Comparison of ENCODE assay signal across 17 cellular contexts in the genomic region with DNA sequence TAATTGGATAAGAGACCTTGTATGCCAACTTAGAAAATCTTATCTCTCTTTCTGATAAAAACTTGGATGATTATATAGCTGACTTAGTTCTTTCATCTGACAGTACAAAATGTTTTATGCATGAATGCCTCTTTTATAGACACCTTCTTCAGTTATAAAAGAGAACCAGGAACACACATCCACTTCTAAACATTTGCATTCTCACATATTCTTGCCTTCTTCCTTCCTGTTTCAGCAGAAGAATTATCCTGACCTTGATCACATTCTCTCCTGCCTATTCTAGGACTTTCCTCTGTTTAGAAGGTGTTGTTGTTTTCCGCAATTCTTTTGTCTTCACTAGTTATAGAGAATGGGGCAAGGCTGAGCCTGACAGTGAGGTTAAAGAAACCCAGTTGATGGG.
DNase-seq lines count a peak whose midpoint lies in the region; FAIRE-seq and TF ChIP-seq lines count a peak whose summit lies in the region.
"Had no signal": no experiment of that assay in that cellular context is flagged by ENCODE, and none has a peak within 500 bp of the region (broad histone marks: within the 10 kb centered on the region; RNA-seq: fewer than 3 reads in every experiment).

No MANE protein-coding gene starts in this region.

- H3K9me3 ChIP-seq in DOHH2 (ENCODE audit: control insufficient read depth, insufficient read depth, low read length) (no peaks in the 10 kb centered on the region), H9 (ENCODE audit: control insufficient read depth, low read depth, low read length) (no peaks in the 10 kb centered on the region), OCI-LY7 (ENCODE audit: low read length) (no peaks in the 10 kb centered on the region), breast epithelium (no peaks in the 10 kb centered on the region)
- H3K9me3 ChIP-seq: BLaER1 treated with 17β-estradiol and CSF1 and Interleukin-3, amounts not matched to agents 10 nM and 100 nM had no signal

- H2BK120ac ChIP-seq in H9 (ENCODE audit: low read depth, low read length, poor library complexity, severe bottlenecking): no peak overlapping the region

- TF ChIP-seq CTCF in DOHH2 (IDR thresholded peaks at IDR 0.05; ENCODE audit: low read depth, low read length, poor library complexity, severe bottlenecking) (no peak), H9 (conservative IDR thresholded peaks at IDR 0.05) (no peak), OCI-LY7 (conservative IDR thresholded peaks at IDR 0.05; ENCODE audit: low read length) (no peak), endothelial cell (IDR thresholded peaks at IDR 0.05; ENCODE audit: unreplicated experiment) (no peak), breast epithelium (IDR thresholded peaks at IDR 0.05) (no peak), MCF 10A (IDR thresholded peaks at IDR 0.05; ENCODE audit: unreplicated experiment) (no peak)

- H3K27me3 ChIP-seq in DOHH2 (ENCODE audit: control insufficient read depth, low read length) (no peaks in the 10 kb centered on the region), H9 (ENCODE audit: insufficient read depth, low read length) (no peaks in the 10 kb centered on the region), breast epithelium (no peaks in the 10 kb centered on the region)
- H3K27me3 ChIP-seq: BLaER1 treated with 17β-estradiol and CSF1 and Interleukin-3, amounts not matched to agents 10 nM and 100 nM had no signal

- H3K36me3 ChIP-seq in DOHH2 (ENCODE audit: control insufficient read depth, low read length): no peaks in the 10 kb centered on the region
- H3K36me3 ChIP-seq in OCI-LY7 (ENCODE audit: insufficient read depth, low read length): no peaks in the 10 kb centered on the region
- H3K36me3 ChIP-seq in breast epithelium: no peaks in the 10 kb centered on the region
- H3K36me3 ChIP-seq: BLaER1 treated with 17β-estradiol and CSF1 and Interleukin-3, amounts not matched to agents 10 nM and 100 nM had no signal

- H3K27ac Mint-ChIP-seq in H9 (peak overlapping the region in 2 of 3 experiments; percentile 32 to 92; a peak in 4 of 7 replicates), endothelial cell (ENCODE audit: unreplicated experiment) (peak overlapping the region; percentile 39), MCF 10A (ENCODE audit: low read depth, unreplicated experiment) (no peak overlapping the region)
- H3K27ac Mint-ChIP-seq: B cell; CD8-positive, alpha-beta T cell had no signal

- H2BK5ac ChIP-seq in H9 (ENCODE audit: insufficient read length, low read length): no peak overlapping the region

- H3K9ac ChIP-seq in H9 (ENCODE audit: extremely low read depth, insufficient read length, low read length): no peak overlapping the region
- H3K9ac ChIP-seq: BLaER1 treated with 17β-estradiol and CSF1 and Interleukin-3, amounts not matched to agents 10 nM and 100 nM had no signal

- no peak overlapping the region for H2BK15ac ChIP-seq in H9 (ENCODE audit: low read depth, low read length)

- no TSS peak for BruUV-seq in OCI-LY7 (replicated peaks; lab: Mats Ljungman, UMichigan)
- BruUV-seq in MCF 10A (replicated peaks; lab: Mats Ljungman, UMichigan): no TSS peak

- CTCF ChIA-PET in OCI-LY7 (lab: Charles Lee; ENCODE audit: unreplicated experiment): no interaction called here
- CTCF ChIA-PET in MCF 10A (lab: Yijun Ruan, JAX): no interaction called here

- H4K91ac ChIP-seq in H9 (ENCODE audit: insufficient read length, low read depth, low read length): no peak overlapping the region

- H4K8ac ChIP-seq in H9 (replicated peaks; ENCODE audit: insufficient read length, low read depth, low read length): no peak overlapping the region

- H2BK12ac ChIP-seq in H9 (ENCODE audit: insufficient read length, low read depth, low read length): no peak overlapping the region

- H2BK20ac ChIP-seq in H9 (ENCODE audit: low read depth, low read length, poor library complexity, severe bottlenecking): no peak overlapping the region

- no peaks in the 10 kb centered on the region for H3K27me3 Mint-ChIP-seq in H9 (ENCODE audit: low read depth)
- no peaks in the 10 kb centered on the region for H3K27me3 Mint-ChIP-seq in endothelial cell (ENCODE audit: unreplicated experiment)
- H3K27me3 Mint-ChIP-seq in MCF 10A (ENCODE audit: insufficient read depth, unreplicated experiment): no peaks in the 10 kb centered on the region

- H4K20me1 ChIP-seq in DOHH2 (ENCODE audit: control insufficient read depth, insufficient read depth, low read depth, low read length): no peaks in the 10 kb centered on the region
- H4K20me1 ChIP-seq in H9 (ENCODE audit: control insufficient read depth, insufficient read depth, insufficient read length): no peaks in the 10 kb centered on the region
- no peaks in the 10 kb centered on the region for H4K20me1 ChIP-seq in OCI-LY7 (ENCODE audit: insufficient read depth, low read length)
- H4K20me1 ChIP-seq: BLaER1 treated with 17β-estradiol and CSF1 and Interleukin-3, amounts not matched to agents 10 nM and 100 nM had no signal

- DNase-seq in H9: no peak
- DNase-seq in OCI-LY7 (ENCODE audit: low spot score): peak; percentile 52
- no peak for DNase-seq in endothelial cell (ENCODE audit: low spot score)
- no peak for DNase-seq in breast epithelium (ENCODE audit: low spot score in 2 of 2)
- DNase-seq in MCF 10A (ENCODE audit: unreplicated experiment): no peak
- DNase-seq in retina: no peak
- no peak for DNase-seq in RCC 7860 (ENCODE audit: low spot score)
- DNase-seq: Calu3; CD8-positive, alpha-beta T cell; DMS79 treated with DMSO at 0.1 percent for 48 hours; EL; HCEC 1CT had no signal

- H3K79me1 ChIP-seq in H9 (ENCODE audit: insufficient read depth, low read depth, low read length, poor library complexity, severe bottlenecking): no peaks in the 10 kb centered on the region

- no peaks in the 10 kb centered on the region for H3F3A ChIP-seq in DOHH2 (ENCODE audit: control insufficient read depth, insufficient read depth)

- H2AK5ac ChIP-seq in H9 (ENCODE audit: insufficient read length, low read length): no peak overlapping the region

- H3K9me2 ChIP-seq in DOHH2 (replicated peaks; ENCODE audit: control insufficient read depth, low read length) (no peaks in the 10 kb centered on the region; the same call in 1 of the 2 replicates), OCI-LY7 (ENCODE audit: insufficient read depth, low read length) (no peaks in the 10 kb centered on the region)

- peak overlapping the region; percentile 62 for H3K27ac ChIP-seq in DOHH2 (ENCODE audit: low read depth, low read length)
- H3K27ac ChIP-seq in H9 (ENCODE audit: insufficient read length, low read depth, low read length): no peak overlapping the region
- peak overlapping the region; percentile 60 for H3K27ac ChIP-seq in OCI-LY7 (ENCODE audit: low read depth, low read length, poor library complexity, severe bottlenecking)
- no peak overlapping the region for H3K27ac ChIP-seq in breast epithelium
- H3K27ac ChIP-seq: BLaER1 treated with 17β-estradiol and CSF1 and Interleukin-3, amounts not matched to agents 10 nM and 100 nM; HL-60 had no signal

- H3K4me3 ChIP-seq in DOHH2 (ENCODE audit: low read length) (peak overlapping the region; percentile 45), OCI-LY7 (ENCODE audit: low read depth, low read length, poor library complexity, severe bottlenecking) (peak overlapping the region; percentile 19), breast epithelium (no peak overlapping the region)
- H3K4me3 ChIP-seq: BLaER1 treated with 17β-estradiol and CSF1 and Interleukin-3, amounts not matched to agents 10 nM and 100 nM had no signal

- no peaks in the 10 kb centered on the region for H3K79me2 ChIP-seq in DOHH2 (ENCODE audit: control insufficient read depth, low read length)
- peaks cover 2% of the 10 kb centered on the region; the same call in 1 of the 2 replicates for H3K79me2 ChIP-seq in H9 (ENCODE audit: insufficient read depth, low read length)
- no peaks in the 10 kb centered on the region for H3K79me2 ChIP-seq in OCI-LY7 (ENCODE audit: insufficient read depth, low read depth, low read length)

- no peak overlapping the region for H3K18ac ChIP-seq in H9 (ENCODE audit: insufficient read length, low read depth, low read length)

- H3K14ac ChIP-seq in H9 (ENCODE audit: insufficient read depth, low read length): no peak overlapping the region

- intact Hi-C loops in OCI-LY7 (cut with micrococcal nuclease; ENCODE audit: unreplicated experiment) (no loop called here), breast epithelium (cut with DNase I; ENCODE audit: low total_unique reads) (no loop called here), MCF 10A (cut with micrococcal nuclease) (no loop called here)

- H3K4me3 Mint-ChIP-seq in H9: no peak overlapping the region
- H3K4me3 Mint-ChIP-seq in endothelial cell (ENCODE audit: unreplicated experiment): no peak overlapping the region
- no peak overlapping the region for H3K4me3 Mint-ChIP-seq in MCF 10A (ENCODE audit: unreplicated experiment)
- H3K4me3 Mint-ChIP-seq: B cell; CD8-positive, alpha-beta T cell had no signal

- H3K4ac ChIP-seq in H9 (ENCODE audit: low read depth, low read length): no peak overlapping the region

- no peak overlapping the region for H3K23ac ChIP-seq in H9 (ENCODE audit: insufficient read length, low read depth, low read length)

- no peaks in the 10 kb centered on the region for H3K23me2 ChIP-seq in H9 (ENCODE audit: insufficient read length, low read depth, low read length, poor library complexity, severe bottlenecking)

- no peaks in the 10 kb centered on the region; a peak in 1 of 5 replicates for H3K9me3 Mint-ChIP-seq in H9
- H3K9me3 Mint-ChIP-seq in endothelial cell (ENCODE audit: unreplicated experiment): no peaks in the 10 kb centered on the region
- H3K9me3 Mint-ChIP-seq in MCF 10A (ENCODE audit: unreplicated experiment): no peaks in the 10 kb centered on the region
- H3K9me3 Mint-ChIP-seq: CD8-positive, alpha-beta T cell had no signal

- H3K4me1 ChIP-seq in DOHH2 (ENCODE audit: control insufficient read depth, low read length) (peaks cover 33% of the 10 kb centered on the region), H9 (ENCODE audit: insufficient read depth, low read length) (no peaks in the 10 kb centered on the region), OCI-LY7 (ENCODE audit: insufficient read depth, low read length, poor library complexity, severe bottlenecking) (peaks cover 18% of the 10 kb centered on the region), breast epithelium (no peaks in the 10 kb centered on the region)
- H3K4me1 ChIP-seq: BLaER1 treated with 17β-estradiol and CSF1 and Interleukin-3, amounts not matched to agents 10 nM and 100 nM had no signal

- POLR2A ChIA-PET in OCI-LY7 (lab: Charles Lee): interaction anchor here (0.7 to 1.0 kb wide), 4 partner anchors 11 to 33 kb away, joined by 3 to 7 read pairs (median 3); no protein-coding TSS in a partner anchor
- POLR2A ChIA-PET in MCF 10A (lab: Yijun Ruan, JAX): no interaction called here

- WGBS in H9 (ENCODE audit: extremely low coverage, insufficient read length, low lambda C conversion rate): no CpG with 5 or more reads among the region's 1 CpG

- H3K36me3 Mint-ChIP-seq in H9 (ENCODE audit: insufficient read depth in 1 of 3, low read depth in 3 of 3) (peaks cover 9 to 20% (median 11%) of the 10 kb centered on the region in 3 experiments), endothelial cell (ENCODE audit: low read depth, unreplicated experiment) (peaks cover 6% of the 10 kb centered on the region), MCF 10A (ENCODE audit: insufficient read depth, unreplicated experiment) (no peaks in the 10 kb centered on the region)
- H3K36me3 Mint-ChIP-seq: CD8-positive, alpha-beta T cell had no signal

- no peak overlapping the region for H3T11ph ChIP-seq in H9 (ENCODE audit: low read length)

- H4K5ac ChIP-seq in H9 (ENCODE audit: insufficient read length, low read depth, low read length): no peak overlapping the region

- H3K4me1 Mint-ChIP-seq in H9 (peaks cover 22 to 35% of the 10 kb centered on the region in 2 experiments), endothelial cell (ENCODE audit: unreplicated experiment) (peaks cover 19% of the 10 kb centered on the region), MCF 10A (ENCODE audit: insufficient read depth, unreplicated experiment) (no peaks in the 10 kb centered on the region)

- TF ChIP-seq POLR2A in breast epithelium (IDR thresholded peaks at IDR 0.05): no peak

- peak overlapping the region; percentile 57 for H3K4me2 ChIP-seq in DOHH2 (ENCODE audit: low read length)
- no peak overlapping the region for H3K4me2 ChIP-seq in H9 (ENCODE audit: insufficient read depth, insufficient read length, low read length)
- H3K4me2 ChIP-seq in OCI-LY7 (ENCODE audit: low read length): peak overlapping the region; percentile 64
- H3K4me2 ChIP-seq: BLaER1 treated with 17β-estradiol and CSF1 and Interleukin-3, amounts not matched to agents 10 nM and 100 nM had no signal

- no peak for FAIRE-seq in RCC 7860 (lab: Jason Lieb, UNC)
- FAIRE-seq: GM12891 had no signal

- H3K56ac ChIP-seq in H9 (ENCODE audit: insufficient read length, low read depth, low read length): no peak overlapping the region

- H2AFZ ChIP-seq in H9 (ENCODE audit: low read length): no peak overlapping the region
- H2AFZ ChIP-seq in OCI-LY7 (ENCODE audit: low read length): peak overlapping the region; percentile 78; the same call in 1 of the 2 replicates

Comparison
In these comparisons a context has a peak if more than half of its experiments do, and no peak if none do; other contexts are left out.
1. H3K27ac ChIP-seq: peak in DOHH2 (single experiment) and OCI-LY7 (single experiment); none in H9 (single experiment) and breast epithelium (0 of 2).
2. H3K4me3 ChIP-seq: peak in DOHH2 (single experiment) and OCI-LY7 (single experiment); none in breast epithelium (0 of 3).